Comparison of ENCODE assay signal across 2 cellular contexts in genomic region chr7:72243329-72243728, GRCh38.
A peak's percentile ranks its signal among the peaks of the same experiment; 100 is the strongest.
TF ChIP-seq lines count a peak whose summit lies in the region.

No MANE protein-coding gene starts in this region.

TF ChIP-seq in HepG2, 621 proteins besides CTCF, POLR2A, EP300 and RAD21:
- TF ChIP-seq MBNL3 (CRISPR knock-in tag; conservative IDR thresholded peaks at IDR 0.05), result no peak
- TF ChIP-seq ZNF616 (CRISPR knock-in tag; IDR thresholded peaks at IDR 0.05; ENCODE audit: low read depth), result no peak
- TF ChIP-seq MAFK (conservative IDR thresholded peaks at IDR 0.05 in 1 of 2, IDR thresholded peaks at IDR 0.05 in 1 of 2; ENCODE audit: low read length in 2 of 2), result peak; percentile 51 to 61; a peak in 3 of 4 replicates
- no peak for TF ChIP-seq ZBTB8A (CRISPR knock-in tag; IDR thresholded peaks at IDR 0.05; ENCODE audit: borderline replicate concordance, low read depth)

TF ChIP-seq in H1, 55 proteins besides CTCF, POLR2A, EP300 and RAD21:
- TF ChIP-seq JUN (IDR thresholded peaks at IDR 0.05; ENCODE audit: low read depth, low read length) (no peak), GABPA (IDR thresholded peaks at IDR 0.05; ENCODE audit: borderline replicate concordance, insufficient read depth, low read length) (no peak), E2F6 (IDR thresholded peaks at IDR 0.05) (peak; percentile 24; the same call in 1 of the 2 replicates)
